8 cellular contexts compared by ENCODE assay signal in the genomic region with DNA sequence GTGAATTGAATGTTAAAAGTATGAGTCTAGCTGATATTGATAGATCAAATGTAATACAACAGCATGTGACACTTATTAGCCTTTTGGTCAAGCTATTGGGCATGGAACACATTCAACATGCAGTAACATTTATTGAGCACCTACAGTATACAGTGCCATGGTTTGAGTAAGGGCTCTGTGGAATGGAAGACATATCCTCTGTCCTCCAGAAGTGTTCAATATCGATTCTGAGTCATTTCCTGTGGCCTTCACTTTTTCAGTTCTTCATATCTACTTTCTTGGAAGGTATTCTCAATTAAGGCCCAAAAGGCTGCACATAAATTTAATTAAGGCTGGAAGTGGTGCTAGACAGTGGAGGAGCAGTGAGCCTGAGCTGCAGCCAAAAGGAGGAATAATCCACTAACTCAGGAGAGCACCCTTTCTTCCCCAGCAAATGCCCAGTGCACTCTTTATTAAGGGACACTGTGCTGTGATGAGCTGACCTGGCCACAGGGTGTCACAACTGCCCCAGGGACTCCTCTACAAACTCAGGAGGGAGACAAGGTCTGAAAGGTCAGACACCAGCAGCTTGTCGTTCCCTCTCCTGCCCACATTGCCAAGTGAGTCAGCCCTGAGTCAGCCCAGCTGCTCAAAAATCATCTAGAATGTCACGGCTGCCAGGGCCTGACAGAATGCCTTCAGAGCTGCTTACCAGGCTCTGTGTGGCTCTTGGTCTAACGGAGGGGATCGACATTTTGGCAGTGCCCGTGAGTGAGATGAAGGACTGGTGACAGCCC.
DNase-seq lines count a peak whose midpoint lies in the region; TF ChIP-seq lines count a peak whose summit lies in the region.

No MANE protein-coding gene starts in this region.

- DNase-seq in GM12864 (ENCODE audit: low read depth) (no peak), MV-4-11 (lab: John Stamatoyannopoulos, UW) (peak; percentile 84), left kidney (ENCODE audit: low read depth, low spot score) (peak; percentile 89), germinal center (ENCODE audit: low spot score) (no peak), tibial nerve (ENCODE audit: low spot score in 2 of 2) (no peak)
- peak; percentile 29 for DNase-seq in activated CD4-positive, CD25-positive, alpha-beta regulatory T cell treated with anti-CD3 and anti-CD28 coated beads, Interleukin-2, amount 50 U/mL, for 16 hours (ENCODE audit: low read depth, low spot score)
- DNase-seq in central memory CD4-positive, alpha-beta T cell = peak; percentile 17
- peak; percentile 66 to 85 (median 68) for DNase-seq in stimulated activated CD4-positive, alpha-beta T cell treated with anti-CD3 and anti-CD28 coated beads, TNF-alpha, amount 100 ng/mL, for 24 hours (ENCODE audit: low read depth in 3 of 3)

- TF ChIP-seq CTCF in GM12864 (IDR thresholded peaks at IDR 0.05; ENCODE audit: low read depth, low read length, missing control alignments) = peak; percentile 1
- peak in 1 of 5 experiments; percentile 22 for TF ChIP-seq CTCF in tibial nerve (IDR thresholded peaks at IDR 0.05)

- H3K27me3 ChIP-seq in tibial nerve = no peaks in the 10 kb centered on the region

- WGBS in tibial nerve, 2 donors = 23 to 32% methylated on average over 5 to 6 of the region's 6 CpGs

- no peaks in the 10 kb centered on the region for H3K9me3 ChIP-seq in tibial nerve

- H3K36me3 ChIP-seq in tibial nerve = no peaks in the 10 kb centered on the region

- H3K4me3 ChIP-seq in GM12864 (ENCODE audit: low read depth, low read length) = no peak overlapping the region
- no peak overlapping the region for H3K4me3 ChIP-seq in tibial nerve

- no peak for TF ChIP-seq POLR2A in tibial nerve (IDR thresholded peaks at IDR 0.05)

- no peak for TF ChIP-seq EP300 in tibial nerve (IDR thresholded peaks at IDR 0.05)

- H3K27ac ChIP-seq in tibial nerve = no peak overlapping the region

- H3K4me1 ChIP-seq in tibial nerve = peaks cover 0 to 6% (median 0%) of the 10 kb centered on the region in 4 donors

Comparison
In these comparisons a context has a peak if more than half of its experiments do, and no peak if none do; other contexts are left out.
1. DNase-seq: peak in MV-4-11 (single experiment), activated CD4-positive, CD25-positive, alpha-beta regulatory T cell treated with anti-CD3 and anti-CD28 coated beads, Interleukin-2, amount 50 U/mL, for 16 hours (single experiment), central memory CD4-positive, alpha-beta T cell (single experiment), left kidney (single experiment) and stimulated activated CD4-positive, alpha-beta T cell treated with anti-CD3 and anti-CD28 coated beads, TNF-alpha, amount 100 ng/mL, for 24 hours (3 of 3); none in GM12864 (single experiment), germinal center (single experiment) and tibial nerve (0 of 2).